14 cellular contexts compared by ENCODE assay signal in the genomic region with DNA sequence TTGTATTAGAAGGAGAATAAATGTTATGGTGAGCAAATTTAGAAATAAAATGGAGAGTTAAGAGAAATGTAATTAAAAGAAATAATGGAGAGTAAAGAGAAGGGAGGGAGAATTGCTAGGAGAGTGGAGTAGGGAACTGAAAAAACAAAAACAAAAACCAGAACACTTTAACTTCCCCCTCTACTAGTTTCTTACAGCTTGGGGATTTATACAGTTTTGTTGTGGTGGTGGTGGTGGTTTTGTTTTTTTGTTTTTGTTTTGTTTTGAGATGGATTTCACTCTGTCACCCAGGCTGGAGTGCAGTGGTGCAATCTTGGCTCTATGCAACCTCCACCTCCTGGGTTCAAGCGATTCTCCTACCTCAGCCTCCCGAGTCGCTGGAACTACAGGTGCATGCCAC.
DNase-seq lines count a peak whose midpoint lies in the region; ATAC-seq and TF ChIP-seq lines count a peak whose summit lies in the region.
"Had no signal": no experiment of that assay in that cellular context is flagged by ENCODE, and none has a peak within 500 bp of the region (broad histone marks: within the 10 kb centered on the region; RNA-seq: fewer than 3 reads in every experiment).

No MANE protein-coding gene starts in this region.

- H3K36me3 Mint-ChIP-seq in activated T-helper 2 cell treated with anti-CD3 and anti-CD28 coated beads, Interferon-gamma antibody, Interleukin-2, Interleukin-4, amounts not matched to agents 10 μg/mL and 5 μg/mL and 100 μg/mL, durations not matched to agents 14 hours and 24 hours and 36 hours (ENCODE audit: low read depth): no peaks in the 10 kb centered on the region
- no peaks in the 10 kb centered on the region for H3K36me3 Mint-ChIP-seq in endodermal cell (ENCODE audit: low read depth)
- H3K36me3 Mint-ChIP-seq: CD8-positive, alpha-beta memory T cell had no signal

- ATAC-seq in GM18861 (IDR thresholded peaks at IDR 0.05; ENCODE audit: unreplicated experiment) (peak; percentile 91), GM21423 (IDR thresholded peaks at IDR 0.05; ENCODE audit: unreplicated experiment) (peak; percentile 91), HG02981 (IDR thresholded peaks at IDR 0.05; ENCODE audit: unreplicated experiment) (peak; percentile 87), HG03575 (IDR thresholded peaks at IDR 0.05; ENCODE audit: extremely low read depth, insufficient number of reproducible peaks, low FRiP score, unreplicated experiment) (peak; percentile 91)
- ATAC-seq: activated CD4-positive, CD25-positive, alpha-beta regulatory T cell treated with anti-CD3 and anti-CD28 coated beads, Interleukin-2, amount 50 U/mL, for 24 hours; sciatic nerve had no signal

- H3K4me1 ChIP-seq in endodermal cell (ENCODE audit: control insufficient read depth, insufficient read depth, low read length) (no peaks in the 10 kb centered on the region), vagina (no peaks in the 10 kb centered on the region)

- H3K36me3 ChIP-seq in endodermal cell (ENCODE audit: control insufficient read depth, insufficient read depth, low read length): no peaks in the 10 kb centered on the region
- H3K36me3 ChIP-seq in vagina: no peaks in the 10 kb centered on the region
- H3K36me3 ChIP-seq: thyroid gland had no signal

- no peak for DNase-seq in activated T-helper 2 cell treated with anti-CD3 and anti-CD28 coated beads, Interferon-gamma antibody, Interleukin-2, Interleukin-4, amounts not matched to agents 10 μg/mL and 5 μg/mL and 100 μg/mL, durations not matched to agents 14 hours and 24 hours and 36 hours (ENCODE audit: low spot score)
- no peak for DNase-seq in endodermal cell
- no peak for DNase-seq in vagina (ENCODE audit: extremely low spot score in 2 of 2)
- DNase-seq in kidney glomerular epithelial cell (lab: John Stamatoyannopoulos, UW): no peak
- DNase-seq: CD8-positive, alpha-beta memory T cell; NCI-H1048; NCI-H774; thyroid gland had no signal

- H3K9ac ChIP-seq in endodermal cell (ENCODE audit: extremely low read depth, low read length, poor library complexity, severe bottlenecking): no peak overlapping the region

- no peak overlapping the region for H3K27ac Mint-ChIP-seq in activated T-helper 2 cell treated with anti-CD3 and anti-CD28 coated beads, Interferon-gamma antibody, Interleukin-2, Interleukin-4, amounts not matched to agents 10 μg/mL and 5 μg/mL and 100 μg/mL, durations not matched to agents 14 hours and 24 hours and 36 hours
- H3K27ac Mint-ChIP-seq in endodermal cell: no peak overlapping the region
- H3K27ac Mint-ChIP-seq: CD8-positive, alpha-beta memory T cell had no signal

- H3K4me3 ChIP-seq in endodermal cell (ENCODE audit: low read length) (no peak overlapping the region), vagina (no peak overlapping the region)
- H3K4me3 ChIP-seq: thyroid gland had no signal

- H3K27me3 ChIP-seq in endodermal cell (ENCODE audit: control insufficient read depth, insufficient read depth, low read length, poor library complexity, severe bottlenecking) (no peaks in the 10 kb centered on the region), vagina (no peaks in the 10 kb centered on the region)
- H3K27me3 ChIP-seq: thyroid gland had no signal

- no peaks in the 10 kb centered on the region for H3K9me3 ChIP-seq in endodermal cell (ENCODE audit: control insufficient read depth, low read length)
- H3K9me3 ChIP-seq in vagina: no peaks in the 10 kb centered on the region
- H3K9me3 ChIP-seq: thyroid gland had no signal

- peaks cover 12% of the 10 kb centered on the region for H3K9me3 Mint-ChIP-seq in activated T-helper 2 cell treated with anti-CD3 and anti-CD28 coated beads, Interferon-gamma antibody, Interleukin-2, Interleukin-4, amounts not matched to agents 10 μg/mL and 5 μg/mL and 100 μg/mL, durations not matched to agents 14 hours and 24 hours and 36 hours
- H3K9me3 Mint-ChIP-seq in endodermal cell: peaks cover 11% of the 10 kb centered on the region

- 100% methylated on average over 3 of the region's 3 CpGs; no CpG with 5 or more reads in 1 of the 2 experiments for WGBS in endodermal cell (ENCODE audit: insufficient coverage in 1 of 2, insufficient read length in 1 of 2), 2 experiments

- no peak overlapping the region for H3K4me3 Mint-ChIP-seq in activated T-helper 2 cell treated with anti-CD3 and anti-CD28 coated beads, Interferon-gamma antibody, Interleukin-2, Interleukin-4, amounts not matched to agents 10 μg/mL and 5 μg/mL and 100 μg/mL, durations not matched to agents 14 hours and 24 hours and 36 hours (ENCODE audit: low read depth)
- H3K4me3 Mint-ChIP-seq in endodermal cell: no peak overlapping the region
- H3K4me3 Mint-ChIP-seq: CD8-positive, alpha-beta memory T cell had no signal

- TF ChIP-seq CTCF in endodermal cell (conservative IDR thresholded peaks at IDR 0.05) (no peak), vagina (IDR thresholded peaks at IDR 0.05) (no peak)

- no peak for TF ChIP-seq POLR2A in vagina (IDR thresholded peaks at IDR 0.05)

- H3K27ac ChIP-seq in endodermal cell (ENCODE audit: low read depth, low read length): no peak overlapping the region
- H3K27ac ChIP-seq in vagina: no peak overlapping the region
- H3K27ac ChIP-seq: thyroid gland had no signal

- intact Hi-C loops in activated T-helper 2 cell treated with anti-CD3 and anti-CD28 coated beads, Interferon-gamma antibody, Interleukin-2, Interleukin-4, amounts not matched to agents 10 μg/mL and 5 μg/mL and 100 μg/mL, durations not matched to agents 14 hours and 24 hours and 36 hours (cut with micrococcal nuclease): no loop called here
- intact Hi-C loops in vagina (cut with DNase I): no loop called here

- H3K27me3 Mint-ChIP-seq in activated T-helper 2 cell treated with anti-CD3 and anti-CD28 coated beads, Interferon-gamma antibody, Interleukin-2, Interleukin-4, amounts not matched to agents 10 μg/mL and 5 μg/mL and 100 μg/mL, durations not matched to agents 14 hours and 24 hours and 36 hours (ENCODE audit: low read depth): peaks cover 3% of the 10 kb centered on the region
- H3K27me3 Mint-ChIP-seq in endodermal cell (ENCODE audit: insufficient read depth): no peaks in the 10 kb centered on the region
- H3K27me3 Mint-ChIP-seq: CD8-positive, alpha-beta memory T cell had no signal

- H3K4me1 Mint-ChIP-seq in activated T-helper 2 cell treated with anti-CD3 and anti-CD28 coated beads, Interferon-gamma antibody, Interleukin-2, Interleukin-4, amounts not matched to agents 10 μg/mL and 5 μg/mL and 100 μg/mL, durations not matched to agents 14 hours and 24 hours and 36 hours (ENCODE audit: low read depth): no peaks in the 10 kb centered on the region
- H3K4me1 Mint-ChIP-seq in endodermal cell: no peaks in the 10 kb centered on the region
- H3K4me1 Mint-ChIP-seq: CD8-positive, alpha-beta memory T cell had no signal
